Comparison of ENCODE assay signal across 1 cellular context in genomic region chr10:45582386-45582781, GRCh38.
TF ChIP-seq lines count a peak whose summit lies in the region.

No MANE protein-coding gene starts in this region.

TF ChIP-seq in GM12878, 131 proteins besides CTCF, POLR2A, EP300 and RAD21 (continued from another document):
- no peak for TF ChIP-seq KAT2A (conservative IDR thresholded peaks at IDR 0.05; ENCODE audit: control insufficient read depth, low read depth, low read length)
- TF ChIP-seq ZNF274 (IDR thresholded peaks at IDR 0.05; ENCODE audit: insufficient read depth, insufficient read length), result no peak
- TF ChIP-seq IKZF2 (IDR thresholded peaks at IDR 0.05), result no peak
- TF ChIP-seq SMC3 (IDR thresholded peaks at IDR 0.05; ENCODE audit: borderline replicate concordance, low read length), result no peak
- TF ChIP-seq TCF3 (IDR thresholded peaks at IDR 0.05; ENCODE audit: borderline replicate concordance, insufficient read depth, low read depth, low read length), result no peak
- TF ChIP-seq MLLT1 (IDR thresholded peaks at IDR 0.05), result no peak
- no peak for TF ChIP-seq REST (IDR thresholded peaks at IDR 0.05; ENCODE audit: low read depth, low read length)
